ENCODE assay signal across 13 cellular contexts in the genomic region with DNA sequence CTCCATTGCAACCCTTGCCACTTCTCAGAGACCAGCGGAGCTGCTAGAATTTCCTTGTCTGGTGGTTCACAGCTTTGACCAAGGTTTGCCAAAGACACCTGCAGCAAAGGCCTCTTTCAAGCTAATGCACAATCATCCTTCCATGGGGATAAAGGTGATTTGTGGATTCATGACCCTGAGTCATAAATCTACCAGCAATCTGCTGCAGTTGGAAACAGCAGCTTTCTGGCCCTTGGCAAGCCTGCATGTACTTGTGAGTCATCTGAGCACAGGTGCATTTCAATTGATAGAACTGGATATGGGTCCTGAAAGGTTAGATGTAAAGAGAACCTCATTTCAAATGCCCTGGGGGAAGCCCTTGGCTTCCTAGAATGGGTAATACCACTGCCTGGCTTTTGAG. TPM values are rescaled to one million over a fixed set of nuclear protein-coding genes. Genes with fewer than 3 reads are reported as not detected.
DNase-seq lines count a peak whose midpoint lies in the region; ATAC-seq lines count a peak whose summit lies in the region.
"Had no signal": no experiment of that assay in that cellular context is flagged by ENCODE, and none has a peak within 500 bp of the region (broad histone marks: within the 10 kb centered on the region; RNA-seq: fewer than 3 reads in every experiment).

No MANE protein-coding gene starts in this region.

- no peak for ATAC-seq in activated naive CD8-positive, alpha-beta T cell treated with anti-CD3 and anti-CD28 coated beads, Interleukin-2, amount 10 ng/mL, durations not matched to agents 7 days and 5 days (ENCODE audit: low read depth)
- no peak for ATAC-seq in naive thymus-derived CD4-positive, alpha-beta T cell
- ATAC-seq in GM21529 (IDR thresholded peaks at IDR 0.05; ENCODE audit: unreplicated experiment), result no peak
- ATAC-seq in HG03457 (IDR thresholded peaks at IDR 0.05; ENCODE audit: unreplicated experiment), result no peak
- ATAC-seq: WTC11 had no signal

- H3K4me3 Mint-ChIP-seq in activated naive CD8-positive, alpha-beta T cell treated with anti-CD3 and anti-CD28 coated beads, Interleukin-2, amount 10 ng/mL, durations not matched to agents 7 days and 5 days, result no peak overlapping the region
- peak overlapping the region in 9 of 10 donors; percentile 36 to 87 (median 72) for H3K4me3 Mint-ChIP-seq in naive thymus-derived CD4-positive, alpha-beta T cell
- H3K4me3 Mint-ChIP-seq: H9, nephron, WTC11 had no signal

- H3K9me3 Mint-ChIP-seq in activated naive CD8-positive, alpha-beta T cell treated with anti-CD3 and anti-CD28 coated beads, Interleukin-2, amount 10 ng/mL, durations not matched to agents 7 days and 5 days, result no peaks in the 10 kb centered on the region
- no peaks in the 10 kb centered on the region for H3K9me3 Mint-ChIP-seq in naive thymus-derived CD4-positive, alpha-beta T cell
- H3K9me3 Mint-ChIP-seq: H9, nephron, WTC11 had no signal

- CTCF ChIA-PET in naive thymus-derived CD4-positive, alpha-beta T cell (lab: Charles Lee), result interaction anchor here (1.0 to 2.6 kb wide), 2 partner anchors 19 to 53 kb away, joined by 3 to 11 read pairs; no protein-coding TSS in a partner anchor

- peak overlapping the region; percentile 36 for H3K27ac Mint-ChIP-seq in activated naive CD8-positive, alpha-beta T cell treated with anti-CD3 and anti-CD28 coated beads, Interleukin-2, amount 10 ng/mL, durations not matched to agents 7 days and 5 days
- H3K27ac Mint-ChIP-seq in naive thymus-derived CD4-positive, alpha-beta T cell, result peak overlapping the region in 8 of 9 donors; percentile 91 to 99 (median 96)
- H3K27ac Mint-ChIP-seq: H9, nephron, WTC11 had no signal

- intact Hi-C loops in naive thymus-derived CD4-positive, alpha-beta T cell (cut with micrococcal nuclease), result no loop called here

- DNase-seq in NCI-H1436 (lab: John Stamatoyannopoulos, UW), result peak; percentile 13
- no peak for DNase-seq in NCI-H1436 treated with DMSO at 0.1 percent for 48 hours (lab: John Stamatoyannopoulos, UW)
- peak; percentile 50 for DNase-seq in LHCN-M2 (ENCODE audit: low read depth)
- DNase-seq in activated naive CD8-positive, alpha-beta T cell treated with anti-CD3 and anti-CD28 coated beads, Interleukin-2, amount 10 ng/mL, durations not matched to agents 7 days and 5 days, result no peak
- DNase-seq in naive thymus-derived CD4-positive, alpha-beta T cell, result no peak
- DNase-seq in NAMALWA (ENCODE audit: low spot score), result no peak
- DNase-seq: adrenal gland, H9, NCI-H1105 treated with DMSO at 0.1 percent for 48 hours had no signal

- no peaks in the 10 kb centered on the region for H3K27me3 ChIP-seq in naive thymus-derived CD4-positive, alpha-beta T cell (ENCODE audit: control insufficient read depth in 2 of 2, insufficient read depth in 2 of 2, low read length in 2 of 2)
- H3K27me3 ChIP-seq: adrenal gland had no signal

- peaks cover 59% of the 10 kb centered on the region for H3K4me1 Mint-ChIP-seq in activated naive CD8-positive, alpha-beta T cell treated with anti-CD3 and anti-CD28 coated beads, Interleukin-2, amount 10 ng/mL, durations not matched to agents 7 days and 5 days
- H3K4me1 Mint-ChIP-seq in naive thymus-derived CD4-positive, alpha-beta T cell, result peaks cover 54 to 97% (median 85%) of the 10 kb centered on the region in 7 donors

- no peaks in the 10 kb centered on the region for H3K27me3 Mint-ChIP-seq in activated naive CD8-positive, alpha-beta T cell treated with anti-CD3 and anti-CD28 coated beads, Interleukin-2, amount 10 ng/mL, durations not matched to agents 7 days and 5 days
- H3K27me3 Mint-ChIP-seq in naive thymus-derived CD4-positive, alpha-beta T cell, result peaks cover 0 to 36% (median 0%) of the 10 kb centered on the region in 5 donors

- H3K27ac ChIP-seq in naive thymus-derived CD4-positive, alpha-beta T cell (ENCODE audit: low read depth, low read length), result peak overlapping the region; percentile 69
- H3K27ac ChIP-seq: adrenal gland had no signal

- H3K4me1 ChIP-seq in naive thymus-derived CD4-positive, alpha-beta T cell (ENCODE audit: control insufficient read depth in 2 of 2, insufficient read depth in 2 of 2, low read length in 2 of 2), result peaks cover 59 to 93% of the 10 kb centered on the region in 2 donors
- H3K4me1 ChIP-seq: adrenal gland had no signal

- H3K36me3 Mint-ChIP-seq in activated naive CD8-positive, alpha-beta T cell treated with anti-CD3 and anti-CD28 coated beads, Interleukin-2, amount 10 ng/mL, durations not matched to agents 7 days and 5 days, result peaks cover 2% of the 10 kb centered on the region
- H3K36me3 Mint-ChIP-seq in naive thymus-derived CD4-positive, alpha-beta T cell, result peaks cover 6 to 14% (median 6%) of the 10 kb centered on the region in 5 donors
- H3K36me3 Mint-ChIP-seq: WTC11 had no signal

- no peaks in the 10 kb centered on the region for H3K9me3 ChIP-seq in naive thymus-derived CD4-positive, alpha-beta T cell (ENCODE audit: control insufficient read depth in 2 of 3, low read length in 3 of 3)
- H3K9me3 ChIP-seq: adrenal gland had no signal

- POLR2A ChIA-PET in activated naive CD8-positive, alpha-beta T cell treated with anti-CD3 and anti-CD28 coated beads, Interleukin-2, amount 10 ng/mL, durations not matched to agents 7 days and 5 days (lab: Charles Lee), result no interaction called here
- POLR2A ChIA-PET in naive thymus-derived CD4-positive, alpha-beta T cell (lab: Charles Lee), result interaction anchor here (1.0 to 6.6 kb wide), 3 partner anchors 12 to 53 kb away, joined by 4 to 44 read pairs (median 43); no protein-coding TSS in a partner anchor

- H3K36me3 ChIP-seq in naive thymus-derived CD4-positive, alpha-beta T cell (ENCODE audit: control insufficient read depth in 2 of 3, insufficient read depth in 3 of 3, low read length in 3 of 3), result peaks cover 0 to 3% (median 0%) of the 10 kb centered on the region in 3 experiments
- H3K36me3 ChIP-seq: adrenal gland had no signal

- H3K4me3 ChIP-seq in naive thymus-derived CD4-positive, alpha-beta T cell (ENCODE audit: low read length), result no peak overlapping the region
- H3K4me3 ChIP-seq: adrenal gland had no signal

RNA-seq across cellular contexts. Expression of a gene that starts 21.6 kb away (rescaled TPM):
- total RNA-seq in LHCN-M2 (2014; rRNA removed), result 0.19 and 0.40 TPM in 2 replicates
- 1.5 TPM for polyA plus RNA-seq in LHCN-M2 (2012)
- total RNA-seq in activated naive CD8-positive, alpha-beta T cell treated with anti-CD3 and anti-CD28 coated beads, Interleukin-2, amount 10 ng/mL, durations not matched to agents 7 days and 5 days, result 100 to 1,000 TPM; 283 to 315 TPM
- total RNA-seq in naive thymus-derived CD4-positive, alpha-beta T cell, result 1,000 to 10,000 TPM in 2 of 5 experiments, 100 to 1,000 TPM in 3; 203 to 1,066 (median 643) TPM
- 100 to 1,000 TPM; 356 to 560 TPM for polyA plus RNA-seq in naive thymus-derived CD4-positive, alpha-beta T cell

Comparison
In these comparisons a context has a peak if more than half of its experiments do, and no peak if none do; other contexts are left out.
1. DNase-seq: peak in NCI-H1436 (single experiment) and LHCN-M2 (single experiment); none in NCI-H1436 treated with DMSO at 0.1 percent for 48 hours (single experiment), activated naive CD8-positive, alpha-beta T cell treated with anti-CD3 and anti-CD28 coated beads, Interleukin-2, amount 10 ng/mL, durations not matched to agents 7 days and 5 days (single experiment), naive thymus-derived CD4-positive, alpha-beta T cell (0 of 9) and NAMALWA (single experiment).
2. RNA of a gene that starts 21.6 kb away (total RNA-seq): 203 to 1,066 TPM in naive thymus-derived CD4-positive, alpha-beta T cell and 283 to 315 TPM in activated naive CD8-positive, alpha-beta T cell treated with anti-CD3 and anti-CD28 coated beads, Interleukin-2, amount 10 ng/mL, durations not matched to agents 7 days and 5 days; 0.19 to 0.40 TPM in LHCN-M2; every median in the first group is over 100 times any median in the second.